In the genomic region with DNA sequence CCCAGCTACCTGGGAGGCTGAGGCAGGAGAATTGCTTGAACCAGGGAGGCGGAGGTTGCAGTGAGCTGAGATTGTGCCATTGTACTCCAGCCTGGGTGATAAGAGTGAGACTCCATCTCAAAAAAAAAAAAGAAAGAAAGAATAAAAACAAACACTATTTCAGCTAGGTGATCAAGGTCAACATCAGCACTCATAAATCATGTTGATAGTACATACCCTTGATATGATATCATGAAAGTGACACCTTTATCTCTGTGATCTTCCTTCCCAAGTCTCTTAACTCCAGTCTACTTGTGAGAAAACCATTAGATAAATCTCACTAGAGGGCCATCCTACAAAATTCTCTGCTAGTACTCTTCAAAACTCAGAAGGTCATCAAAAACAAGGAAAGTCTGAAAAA, we compare ENCODE assay signal across 34 cellular contexts.
"Had no signal": no experiment of that assay in that cellular context is flagged by ENCODE, and none has a peak within 500 bp of the region (broad histone marks: within the 10 kb centered on the region; RNA-seq: fewer than 3 reads in every experiment).

No MANE protein-coding gene starts in this region.

- H3K9me3 ChIP-seq: ascending aorta, breast epithelium, esophagus muscularis mucosa, gastrocnemius medialis, heart left ventricle had no signal

- H3K27ac ChIP-seq: ascending aorta, breast epithelium, cardiac muscle cell, coronary artery, dorsolateral prefrontal cortex, esophagus muscularis mucosa, foreskin keratinocyte, gastrocnemius medialis, heart left ventricle had no signal

- H3K36me3 Mint-ChIP-seq: activated CD4-positive, alpha-beta memory T cell treated with anti-CD3 and anti-CD28 coated beads for 36 hours; activated CD8-positive, alpha-beta memory T cell treated with anti-CD3 and anti-CD28 coated beads, Interleukin-2, amount 10 ng/mL, durations not matched to agents 7 days and 5 days; activated naive CD4-positive, alpha-beta T cell treated with anti-CD3 and anti-CD28 coated beads, Interleukin-2, amount 10 ng/mL, durations not matched to agents 7 days and 5 days; activated naive CD4-positive, alpha-beta T cell treated with anti-CD3 and anti-CD28 coated beads, Interleukin-2, amount 50 U/mL, for 72 hours; brain had no signal

- H3K4me3 Mint-ChIP-seq: activated CD4-positive, alpha-beta memory T cell treated with anti-CD3 and anti-CD28 coated beads for 36 hours; activated CD4-positive, alpha-beta T cell treated with anti-CD3 and anti-CD28 coated beads for 36 hours; activated CD4-positive, alpha-beta T cell treated with anti-CD3 and anti-CD28 coated beads, Interleukin-2, amount 10 ng/mL, durations not matched to agents 24 days and 14 days; activated CD8-positive, alpha-beta memory T cell treated with anti-CD3 and anti-CD28 coated beads, Interleukin-2, amount 10 ng/mL, durations not matched to agents 7 days and 5 days; activated CD8-positive, alpha-beta T cell treated with anti-CD3 and anti-CD28 coated beads, Interleukin-2, amount 10 ng/mL, durations not matched to agents 7 days and 5 days; activated naive CD4-positive, alpha-beta T cell treated with anti-CD3 and anti-CD28 coated beads, Interleukin-2, amount 10 ng/mL, durations not matched to agents 7 days and 5 days; activated naive CD8-positive, alpha-beta T cell treated with anti-CD3 and anti-CD28 coated beads, Interleukin-2, amount 10 ng/mL, durations not matched to agents 7 days and 5 days; activated T-helper 1 cell treated with anti-CD3 and anti-CD28 coated beads, Interleukin-12 subunit alpha, Interleukin-12 subunit beta, Interleukin-2, Interleukin-4 antibody, amounts not matched to agents 30 ng/mL and 10 ng/mL and 1 ng/mL, durations not matched to agents 14 hours and 24 hours and 36 hours; brain; dendritic cell treated with granulocyte-macrophage colony-stimulating factor and Interleukin-4, amounts not matched to agents 40 ng/mL and 50 ng/mL, for 4 days; endodermal cell had no signal

- H3K27ac Mint-ChIP-seq: activated CD4-positive, alpha-beta memory T cell treated with anti-CD3 and anti-CD28 coated beads for 36 hours; activated CD4-positive, alpha-beta T cell treated with anti-CD3 and anti-CD28 coated beads for 36 hours; activated CD4-positive, alpha-beta T cell treated with anti-CD3 and anti-CD28 coated beads, Interleukin-2, amount 10 ng/mL, durations not matched to agents 24 days and 14 days; activated CD8-positive, alpha-beta memory T cell treated with anti-CD3 and anti-CD28 coated beads, Interleukin-2, amount 10 ng/mL, durations not matched to agents 7 days and 5 days; activated CD8-positive, alpha-beta T cell treated with anti-CD3 and anti-CD28 coated beads, Interleukin-2, amount 10 ng/mL, durations not matched to agents 7 days and 5 days; activated naive CD4-positive, alpha-beta T cell treated with anti-CD3 and anti-CD28 coated beads, Interleukin-2, amount 10 ng/mL, durations not matched to agents 7 days and 5 days; activated naive CD4-positive, alpha-beta T cell treated with anti-CD3 and anti-CD28 coated beads, Interleukin-2, amount 50 U/mL, for 72 hours; activated naive CD8-positive, alpha-beta T cell treated with anti-CD3 and anti-CD28 coated beads, Interleukin-2, amount 10 ng/mL, durations not matched to agents 7 days and 5 days; activated T-helper 1 cell treated with anti-CD3 and anti-CD28 coated beads, Interleukin-12 subunit alpha, Interleukin-12 subunit beta, Interleukin-2, Interleukin-4 antibody, amounts not matched to agents 30 ng/mL and 10 ng/mL and 1 ng/mL, durations not matched to agents 14 hours and 24 hours and 36 hours; brain; dendritic cell treated with granulocyte-macrophage colony-stimulating factor and Interleukin-4, amounts not matched to agents 40 ng/mL and 50 ng/mL, for 4 days; endodermal cell had no signal

- H3K27me3 Mint-ChIP-seq: activated CD4-positive, alpha-beta memory T cell treated with anti-CD3 and anti-CD28 coated beads for 36 hours; activated CD4-positive, alpha-beta T cell treated with anti-CD3 and anti-CD28 coated beads, Interleukin-2, amount 10 ng/mL, durations not matched to agents 24 days and 14 days; activated CD8-positive, alpha-beta memory T cell treated with anti-CD3 and anti-CD28 coated beads, Interleukin-2, amount 10 ng/mL, durations not matched to agents 7 days and 5 days; brain; dendritic cell treated with granulocyte-macrophage colony-stimulating factor and Interleukin-4, amounts not matched to agents 40 ng/mL and 50 ng/mL, for 4 days had no signal

- ATAC-seq: activated CD4-positive, alpha-beta T cell treated with anti-CD3 and anti-CD28 coated beads for 36 hours; activated CD8-positive, alpha-beta memory T cell treated with anti-CD3 and anti-CD28 coated beads, Interleukin-2, amount 10 ng/mL, durations not matched to agents 7 days and 5 days; activated CD8-positive, alpha-beta T cell treated with anti-CD3 and anti-CD28 coated beads, Interleukin-2, amount 10 ng/mL, durations not matched to agents 7 days and 5 days; activated naive CD4-positive, alpha-beta T cell treated with anti-CD3 and anti-CD28 coated beads, Interleukin-2, amount 50 U/mL, for 72 hours; foreskin keratinocyte; gastrocnemius medialis; heart left ventricle had no signal

- H3K9me3 Mint-ChIP-seq: activated CD4-positive, alpha-beta memory T cell treated with anti-CD3 and anti-CD28 coated beads for 36 hours; activated CD4-positive, alpha-beta T cell treated with anti-CD3 and anti-CD28 coated beads, Interleukin-2, amount 10 ng/mL, durations not matched to agents 24 days and 14 days; activated naive CD4-positive, alpha-beta T cell treated with anti-CD3 and anti-CD28 coated beads, Interleukin-2, amount 10 ng/mL, durations not matched to agents 7 days and 5 days; activated naive CD4-positive, alpha-beta T cell treated with anti-CD3 and anti-CD28 coated beads, Interleukin-2, amount 50 U/mL, for 72 hours; activated naive CD8-positive, alpha-beta T cell treated with anti-CD3 and anti-CD28 coated beads, Interleukin-2, amount 10 ng/mL, durations not matched to agents 7 days and 5 days; activated T-helper 1 cell treated with anti-CD3 and anti-CD28 coated beads, Interleukin-12 subunit alpha, Interleukin-12 subunit beta, Interleukin-2, Interleukin-4 antibody, amounts not matched to agents 30 ng/mL and 10 ng/mL and 1 ng/mL, durations not matched to agents 14 hours and 24 hours and 36 hours; brain; dendritic cell treated with granulocyte-macrophage colony-stimulating factor and Interleukin-4, amounts not matched to agents 40 ng/mL and 50 ng/mL, for 4 days; endodermal cell had no signal

- DNase-seq: activated CD4-positive, alpha-beta memory T cell treated with anti-CD3 and anti-CD28 coated beads for 36 hours; activated CD4-positive, alpha-beta T cell treated with anti-CD3 and anti-CD28 coated beads for 36 hours; activated CD4-positive, alpha-beta T cell treated with anti-CD3 and anti-CD28 coated beads, Interleukin-2, amount 10 ng/mL, durations not matched to agents 24 days and 14 days; activated CD4-positive, CD25-positive, alpha-beta regulatory T cell; activated CD4-positive, CD25-positive, alpha-beta regulatory T cell treated with anti-CD3 and anti-CD28 coated beads, Interleukin-2, amount 50 U/mL, for 72 hours; activated CD8-positive, alpha-beta memory T cell treated with anti-CD3 and anti-CD28 coated beads, Interleukin-2, amount 10 ng/mL, durations not matched to agents 7 days and 5 days; activated CD8-positive, alpha-beta memory T cell treated with anti-CD3 and anti-CD28 coated beads, Interleukin-2, amount 50 U/mL, for 4 hours; activated CD8-positive, alpha-beta T cell treated with anti-CD3 and anti-CD28 coated beads, Interleukin-2, amount 10 ng/mL, durations not matched to agents 7 days and 5 days; activated gamma-delta T cell; activated naive CD4-positive, alpha-beta T cell; activated naive CD4-positive, alpha-beta T cell treated with anti-CD3 and anti-CD28 coated beads, Interleukin-2, amount 10 ng/mL, durations not matched to agents 7 days and 5 days; activated naive CD8-positive, alpha-beta T cell treated with anti-CD3 and anti-CD28 coated beads, Interleukin-2, amount 10 ng/mL, durations not matched to agents 7 days and 5 days; activated T-cell treated with anti-CD3 and anti-CD28 coated beads, Interleukin-2, amount 50 U/mL, for 1 hour; activated T-cell treated with anti-CD3 and anti-CD28 coated beads, Interleukin-2, amount 50 U/mL, for 48 hours; central memory CD4-positive, alpha-beta T cell; cerebellar nuclear complex; dorsolateral prefrontal cortex; effector memory CD4-positive, alpha-beta T cell; endodermal cell; erythroblast; foreskin keratinocyte; gastrocnemius medialis; glutamatergic neuron; heart left ventricle; T-helper 2 cell had no signal

- H3K4me1 ChIP-seq: ascending aorta, breast epithelium had no signal

- H3K4me3 ChIP-seq: ascending aorta, breast epithelium, cardiac muscle cell, coronary artery, dorsolateral prefrontal cortex, esophagus muscularis mucosa, gastrocnemius medialis, heart left ventricle had no signal

- H3K36me3 ChIP-seq: breast epithelium, cardiac muscle cell, gastrocnemius medialis had no signal

- H3K27me3 ChIP-seq: ascending aorta, breast epithelium, cardiac muscle cell, dorsolateral prefrontal cortex, esophagus muscularis mucosa, foreskin keratinocyte, gastrocnemius medialis, heart left ventricle had no signal
